Comparison of ENCODE assay signal across 12 cellular contexts in the genomic region with DNA sequence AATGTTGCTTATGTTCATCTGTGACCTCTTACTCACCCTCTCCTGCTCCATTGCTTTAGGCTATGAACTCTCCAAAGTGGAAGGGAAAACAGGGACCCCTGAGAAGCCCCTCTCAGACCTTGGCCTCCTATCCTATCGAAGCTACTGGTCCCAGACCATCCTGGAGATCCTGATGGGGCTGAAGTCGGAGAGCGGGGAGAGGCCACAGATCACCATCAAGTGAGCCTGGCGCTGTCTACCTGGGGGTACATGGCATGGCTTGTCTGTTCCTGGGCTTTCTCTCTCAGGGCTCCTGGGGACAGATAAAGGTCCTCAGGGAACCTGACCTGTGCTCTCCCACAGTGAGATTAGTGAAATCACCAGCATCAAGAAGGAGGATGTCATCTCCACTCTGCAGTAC. TPM values are rescaled to one million over a fixed set of nuclear protein-coding genes. Genes with fewer than 3 reads are reported as not detected.
DNase-seq lines count a peak whose midpoint lies in the region; ATAC-seq and TF ChIP-seq lines count a peak whose summit lies in the region.
"Had no signal": no experiment of that assay in that cellular context is flagged by ENCODE, and none has a peak within 500 bp of the region (broad histone marks: within the 10 kb centered on the region; RNA-seq: fewer than 3 reads in every experiment).

No MANE protein-coding gene starts in this region.

- no peaks in the 10 kb centered on the region for H3F3A ChIP-seq in PC-3 (ENCODE audit: low read length, unreplicated experiment)

- peak overlapping the region; percentile 86 for H3K4me2 ChIP-seq in PC-3 (ENCODE audit: low read length)

- no peaks in the 10 kb centered on the region for H3K9me3 ChIP-seq in PC-3 (ENCODE audit: low read length)

- H3K9me2 ChIP-seq in PC-3 (replicated peaks; ENCODE audit: low read length), result no peaks in the 10 kb centered on the region

- ATAC-seq in PC-3 (no peak), GM18873 (IDR thresholded peaks at IDR 0.05; ENCODE audit: low FRiP score, unreplicated experiment) (no peak)

- intact Hi-C loops in activated CD4-positive, alpha-beta T cell treated with anti-CD3 and anti-CD28 coated beads, Interleukin-2, amount 10 ng/mL, durations not matched to agents 24 days and 14 days (cut with micrococcal nuclease), result no loop called here
- intact Hi-C loops in PC-3 (cut with micrococcal nuclease), result loop anchor here (10.0 kb wide), 1 partner anchor 266 kb away; no protein-coding TSS in a partner anchor
- intact Hi-C loops in dendritic cell treated with granulocyte-macrophage colony-stimulating factor and Interleukin-4, amounts not matched to agents 40 ng/mL and 50 ng/mL, for 4 days (cut with micrococcal nuclease), result no loop called here

- H4K20me1 ChIP-seq in PC-3 (ENCODE audit: low read length), result peaks cover 14% of the 10 kb centered on the region; the same call in 1 of the 2 replicates

- no peaks in the 10 kb centered on the region for H3K9me3 Mint-ChIP-seq in activated CD4-positive, alpha-beta T cell treated with anti-CD3 and anti-CD28 coated beads, Interleukin-2, amount 10 ng/mL, durations not matched to agents 24 days and 14 days
- no peaks in the 10 kb centered on the region for H3K9me3 Mint-ChIP-seq in dendritic cell treated with granulocyte-macrophage colony-stimulating factor and Interleukin-4, amounts not matched to agents 40 ng/mL and 50 ng/mL, for 4 days
- no peaks in the 10 kb centered on the region for H3K9me3 Mint-ChIP-seq in progenitor cell of endocrine pancreas (ENCODE audit: low read depth)

- POLR2A ChIA-PET in PC-3 (lab: Charles Lee; ENCODE audit: unreplicated experiment), result no interaction called here

- H3K27me3 Mint-ChIP-seq in activated CD4-positive, alpha-beta T cell treated with anti-CD3 and anti-CD28 coated beads, Interleukin-2, amount 10 ng/mL, durations not matched to agents 24 days and 14 days, result no peaks in the 10 kb centered on the region
- H3K27me3 Mint-ChIP-seq in dendritic cell treated with granulocyte-macrophage colony-stimulating factor and Interleukin-4, amounts not matched to agents 40 ng/mL and 50 ng/mL, for 4 days, result no peaks in the 10 kb centered on the region
- no peaks in the 10 kb centered on the region for H3K27me3 Mint-ChIP-seq in progenitor cell of endocrine pancreas

- peak overlapping the region; percentile 97 for H3K4me3 Mint-ChIP-seq in activated CD4-positive, alpha-beta T cell treated with anti-CD3 and anti-CD28 coated beads, Interleukin-2, amount 10 ng/mL, durations not matched to agents 24 days and 14 days
- H3K4me3 Mint-ChIP-seq in dendritic cell treated with granulocyte-macrophage colony-stimulating factor and Interleukin-4, amounts not matched to agents 40 ng/mL and 50 ng/mL, for 4 days, result peak overlapping the region; percentile 99
- peak overlapping the region; percentile 85 for H3K4me3 Mint-ChIP-seq in progenitor cell of endocrine pancreas (ENCODE audit: low read depth)

- H3K9ac ChIP-seq in PC-3 (ENCODE audit: low read length), result 0 out of 2 replicates have a peak overlapping the region, but pooled peaks have one; percentile 76

- BruUV-seq in PC-3 (replicated peaks; lab: Mats Ljungman, UMichigan), result no TSS peak

- H3K4me1 ChIP-seq in PC-3 (ENCODE audit: insufficient read depth, low read length), result peaks cover 15% of the 10 kb centered on the region

- peak overlapping the region; percentile 74 for H3K4me3 ChIP-seq in PC-3 (ENCODE audit: low read length)

- peaks cover 53% of the 10 kb centered on the region for H3K36me3 ChIP-seq in PC-3 (ENCODE audit: low read depth, low read length)

- H3K27me3 ChIP-seq in PC-3 (ENCODE audit: low read length), result no peaks in the 10 kb centered on the region

- peak overlapping the region; percentile 65 for H3K27ac Mint-ChIP-seq in activated CD4-positive, alpha-beta T cell treated with anti-CD3 and anti-CD28 coated beads, Interleukin-2, amount 10 ng/mL, durations not matched to agents 24 days and 14 days
- H3K27ac Mint-ChIP-seq in dendritic cell treated with granulocyte-macrophage colony-stimulating factor and Interleukin-4, amounts not matched to agents 40 ng/mL and 50 ng/mL, for 4 days, result no peak overlapping the region
- H3K27ac Mint-ChIP-seq in progenitor cell of endocrine pancreas, result no peak overlapping the region

- H3K36me3 Mint-ChIP-seq in activated CD4-positive, alpha-beta T cell treated with anti-CD3 and anti-CD28 coated beads, Interleukin-2, amount 10 ng/mL, durations not matched to agents 24 days and 14 days (ENCODE audit: low read depth), result peaks cover 59% of the 10 kb centered on the region
- peaks cover 70% of the 10 kb centered on the region for H3K36me3 Mint-ChIP-seq in dendritic cell treated with granulocyte-macrophage colony-stimulating factor and Interleukin-4, amounts not matched to agents 40 ng/mL and 50 ng/mL, for 4 days (ENCODE audit: low read depth)
- peaks cover 21% of the 10 kb centered on the region for H3K36me3 Mint-ChIP-seq in progenitor cell of endocrine pancreas (ENCODE audit: insufficient read depth)

- H3K79me2 ChIP-seq in PC-3 (ENCODE audit: low read length), result peaks cover 40% of the 10 kb centered on the region

- H3K27ac ChIP-seq in PC-3 (ENCODE audit: low read length), result no peak overlapping the region

- H3K4me1 Mint-ChIP-seq in activated CD4-positive, alpha-beta T cell treated with anti-CD3 and anti-CD28 coated beads, Interleukin-2, amount 10 ng/mL, durations not matched to agents 24 days and 14 days, result peaks cover 28% of the 10 kb centered on the region
- H3K4me1 Mint-ChIP-seq in dendritic cell treated with granulocyte-macrophage colony-stimulating factor and Interleukin-4, amounts not matched to agents 40 ng/mL and 50 ng/mL, for 4 days (ENCODE audit: low read depth), result peaks cover 56% of the 10 kb centered on the region
- H3K4me1 Mint-ChIP-seq in progenitor cell of endocrine pancreas (ENCODE audit: low read depth), result peaks cover 13% of the 10 kb centered on the region

- no peak for TF ChIP-seq CTCF in PC-3 (conservative IDR thresholded peaks at IDR 0.05; ENCODE audit: low read depth, low read length)
- TF ChIP-seq CTCF in progenitor cell of endocrine pancreas (IDR thresholded peaks at IDR 0.05; ENCODE audit: unreplicated experiment), result no peak

- no peak overlapping the region for H2AFZ ChIP-seq in PC-3 (ENCODE audit: low read length)

- peak; percentile 59 for DNase-seq in activated CD4-positive, alpha-beta T cell treated with anti-CD3 and anti-CD28 coated beads, Interleukin-2, amount 10 ng/mL, durations not matched to agents 24 days and 14 days
- DNase-seq in activated CD4-positive, alpha-beta T cell treated with anti-CD3 and anti-CD28 coated beads, Interleukin-2, amount 50 U/mL, for 1 hour, result no peak
- DNase-seq in PC-3, result no peak
- DNase-seq in progenitor cell of endocrine pancreas (ENCODE audit: low spot score, unreplicated experiment), result no peak
- DNase-seq in NCI-H2081 treated with DMSO at 0.1 percent for 48 hours (lab: John Stamatoyannopoulos, UW), result no peak
- no peak for DNase-seq in mucosa of gallbladder (ENCODE audit: low spot score)
- DNase-seq: activated effector memory CD4-positive, alpha-beta T cell treated with anti-CD3 and anti-CD28 coated beads, Interleukin-2, amount 50 U/mL, for 16 hours; effector CD8-positive, alpha-beta T cell; NCI-H82; T1000 had no signal

- CTCF ChIA-PET in PC-3 (lab: Charles Lee), result interaction anchor here (1.1 kb wide), 1 partner anchor 51 kb away, joined by 3 read pairs; no protein-coding TSS in a partner anchor

RNA-seq across cellular contexts. Expression of gene RNASEH2C, which starts 2.1 kb away (rescaled TPM):
- total RNA-seq in activated CD4-positive, alpha-beta T cell treated with anti-CD3 and anti-CD28 coated beads, Interleukin-2, amount 10 ng/mL, durations not matched to agents 24 days and 14 days, result 86.4 and 100.0 TPM in 2 replicates
- total RNA-seq in PC-3 (2014; rRNA removed) (96.2 and 172 TPM in 2 replicates), progenitor cell of endocrine pancreas (38.5 and 44.0 TPM in 2 replicates), mucosa of gallbladder (99.2 TPM)

RNA-seq across cellular contexts. Expression of gene KAT5, which starts 6.5 kb away (rescaled TPM):
- total RNA-seq in activated CD4-positive, alpha-beta T cell treated with anti-CD3 and anti-CD28 coated beads, Interleukin-2, amount 10 ng/mL, durations not matched to agents 24 days and 14 days, result 71.6 and 72.3 TPM in 2 replicates
- total RNA-seq in PC-3 (2014; rRNA removed) (74.9 and 83.9 TPM in 2 replicates), progenitor cell of endocrine pancreas (65.8 and 73.1 TPM in 2 replicates), mucosa of gallbladder (74.7 TPM)

RNA-seq across cellular contexts. Expression of gene RELA, which starts 55.8 kb away (rescaled TPM):
- 95.7 and 98.2 TPM in 2 replicates for total RNA-seq in activated CD4-positive, alpha-beta T cell treated with anti-CD3 and anti-CD28 coated beads, Interleukin-2, amount 10 ng/mL, durations not matched to agents 24 days and 14 days
- total RNA-seq in PC-3 (2014; rRNA removed) (70.3 and 84.2 TPM in 2 replicates), progenitor cell of endocrine pancreas (54.2 and 54.5 TPM in 2 replicates), mucosa of gallbladder (84.2 TPM)
